ENCODE assay signal across 11 cellular contexts in genomic region chr20:45061244-45061643, GRCh38. TPM values are rescaled to one million over a fixed set of nuclear protein-coding genes. Genes with fewer than 3 reads are reported as not detected.
A peak's percentile ranks its signal among the peaks of the same experiment; 100 is the strongest.
DNase-seq lines count a peak whose midpoint lies in the region; TF ChIP-seq lines count a peak whose summit lies in the region.
"Had no signal": no experiment of that assay in that cellular context is flagged by ENCODE, and none has a peak within 500 bp of the region (broad histone marks: within the 10 kb centered on the region; RNA-seq: fewer than 3 reads in every experiment).

No MANE protein-coding gene starts in this region.

- H3K27ac Mint-ChIP-seq in activated naive CD4-positive, alpha-beta T cell treated with anti-CD3 and anti-CD28 coated beads, Interleukin-2, amount 50 U/mL, for 24 hours, result peak overlapping the region; percentile 51

- no peak overlapping the region for H3K4ac ChIP-seq in mesendoderm (ENCODE audit: low read depth, low read length)

- peaks cover 6% of the 10 kb centered on the region for H3K4me1 ChIP-seq in suprapubic skin
- no peaks in the 10 kb centered on the region for H3K4me1 ChIP-seq in mesendoderm (ENCODE audit: control insufficient read depth, low read depth, low read length)

- H3K4me2 ChIP-seq in mesendoderm (ENCODE audit: low read length), result no peak overlapping the region

- no peak overlapping the region for H2BK120ac ChIP-seq in mesendoderm (ENCODE audit: low read depth, low read length)

- H2AK5ac ChIP-seq in mesendoderm (ENCODE audit: low read length), result no peak overlapping the region

- H3K4me1 Mint-ChIP-seq in activated naive CD4-positive, alpha-beta T cell treated with anti-CD3 and anti-CD28 coated beads, Interleukin-2, amount 50 U/mL, for 24 hours, result peaks cover 81% of the 10 kb centered on the region

- TF ChIP-seq CTCF in fibroblast of villous mesenchyme (IDR thresholded peaks at IDR 0.05; ENCODE audit: insufficient read depth, low read depth, low read length) (no peak), suprapubic skin (IDR thresholded peaks at IDR 0.05) (no peak)

- no peak overlapping the region for H2BK15ac ChIP-seq in mesendoderm (replicated peaks; ENCODE audit: low read depth)

- H3K79me2 ChIP-seq in mesendoderm (ENCODE audit: control insufficient read depth, insufficient read depth, low read length), result no peaks in the 10 kb centered on the region

- WGBS in suprapubic skin, result 54% methylated on average over 4 of the region's 4 CpGs
- no CpG with 5 or more reads among the region's 4 CpGs for WGBS in mesendoderm (ENCODE audit: extremely low coverage, insufficient coverage, low lambda C conversion rate)

- no peak overlapping the region for H3K18ac ChIP-seq in mesendoderm (ENCODE audit: low read length)

- no peak overlapping the region for H3K9ac ChIP-seq in mesendoderm (ENCODE audit: low read length)

- no peak overlapping the region for H2BK5ac ChIP-seq in mesendoderm (ENCODE audit: low read length)

- H3K27me3 ChIP-seq in suprapubic skin, result no peaks in the 10 kb centered on the region
- H3K27me3 ChIP-seq in mesendoderm (ENCODE audit: insufficient read depth, low read length, poor library complexity), result no peaks in the 10 kb centered on the region

- no peaks in the 10 kb centered on the region for H3K79me1 ChIP-seq in mesendoderm (ENCODE audit: low read length)

- peaks cover 23% of the 10 kb centered on the region for H3K36me3 Mint-ChIP-seq in activated naive CD4-positive, alpha-beta T cell treated with anti-CD3 and anti-CD28 coated beads, Interleukin-2, amount 50 U/mL, for 24 hours

- H3K56ac ChIP-seq in mesendoderm (ENCODE audit: low read length), result no peak overlapping the region

- TF ChIP-seq EP300 in suprapubic skin (IDR thresholded peaks at IDR 0.05), result no peak

- no peak overlapping the region for H4K5ac ChIP-seq in mesendoderm (ENCODE audit: low read length)

- H4K8ac ChIP-seq in mesendoderm (ENCODE audit: low read depth, low read length), result no peak overlapping the region

- H3K4me3 ChIP-seq in fibroblast of villous mesenchyme (ENCODE audit: low read depth, low read length), result no peak overlapping the region
- no peak overlapping the region for H3K4me3 ChIP-seq in suprapubic skin
- H3K4me3 ChIP-seq in mesendoderm (ENCODE audit: low read length), result no peak overlapping the region

- TF ChIP-seq POLR2A in suprapubic skin (IDR thresholded peaks at IDR 0.05), result no peak

- peak overlapping the region; percentile 38 for H3K27ac ChIP-seq in suprapubic skin
- H3K27ac ChIP-seq in mesendoderm (ENCODE audit: low read depth, low read length), result no peak overlapping the region

- no peaks in the 10 kb centered on the region for H3K9me3 Mint-ChIP-seq in activated naive CD4-positive, alpha-beta T cell treated with anti-CD3 and anti-CD28 coated beads, Interleukin-2, amount 50 U/mL, for 24 hours
- H3K9me3 Mint-ChIP-seq: naive thymus-derived CD8-positive, alpha-beta T cell had no signal

- no peak overlapping the region for H3K23ac ChIP-seq in mesendoderm (ENCODE audit: low read length)

- no peak overlapping the region for H3K4me3 Mint-ChIP-seq in activated naive CD4-positive, alpha-beta T cell treated with anti-CD3 and anti-CD28 coated beads, Interleukin-2, amount 50 U/mL, for 24 hours
- H3K4me3 Mint-ChIP-seq: naive thymus-derived CD8-positive, alpha-beta T cell had no signal

- H3K36me3 ChIP-seq in suprapubic skin (peaks cover 5% of the 10 kb centered on the region), mesendoderm (ENCODE audit: control insufficient read depth, insufficient read depth, low read length) (no peaks in the 10 kb centered on the region)

- DNase-seq in activated naive CD4-positive, alpha-beta T cell (lab: John Stamatoyannopoulos, UW), result no peak
- DNase-seq in SW480 (ENCODE audit: low spot score) (peak; percentile 56), fibroblast of villous mesenchyme (ENCODE audit: low read depth) (peak; percentile 80), suprapubic skin (ENCODE audit: low spot score in 2 of 2) (no peak), NCI-H774 (lab: John Stamatoyannopoulos, UW) (no peak), mesendoderm (no peak), NOMO-1 treated with DMSO at 0.1 percent for 48 hours (lab: John Stamatoyannopoulos, UW; ENCODE audit: unreplicated experiment) (no peak)
- DNase-seq: naive thymus-derived CD8-positive, alpha-beta T cell; NCI-H1105 had no signal

- H3K27me3 Mint-ChIP-seq in activated naive CD4-positive, alpha-beta T cell treated with anti-CD3 and anti-CD28 coated beads, Interleukin-2, amount 50 U/mL, for 24 hours, result no peaks in the 10 kb centered on the region
- H3K27me3 Mint-ChIP-seq: naive thymus-derived CD8-positive, alpha-beta T cell had no signal

- H3K9me3 ChIP-seq in suprapubic skin, result no peaks in the 10 kb centered on the region

RNA-seq across cellular contexts. Expression of gene KCNS1, which starts 39.7 kb away (rescaled TPM):
- total RNA-seq in fibroblast of villous mesenchyme (0.86 and 1.3 TPM in 2 replicates), suprapubic skin (1 to 10 TPM; 1.0 to 5.5 (median 2.3) TPM)
- 1.5 TPM for polyA plus RNA-seq in mesendoderm (2013, experiment 1 of 2)
- polyA plus RNA-seq in mesendoderm (2013, experiment 2 of 2), result 1.6 TPM
- total RNA-seq: naive thymus-derived CD8-positive, alpha-beta T cell had no signal
- polyA plus RNA-seq: naive thymus-derived CD8-positive, alpha-beta T cell had no signal

RNA-seq across cellular contexts. Expression of gene WFDC5, which starts 53.7 kb away (rescaled TPM):
- not detected in 2 replicates for total RNA-seq in fibroblast of villous mesenchyme
- 100 to 1,000 TPM; 284 to 409 (median 356) TPM for total RNA-seq in suprapubic skin
- polyA plus RNA-seq in mesendoderm (2013, experiment 1 of 2), result not detected
- polyA plus RNA-seq in mesendoderm (2013, experiment 2 of 2), result not detected
- total RNA-seq: naive thymus-derived CD8-positive, alpha-beta T cell; SK-MEL-5 had no signal
- polyA plus RNA-seq: naive thymus-derived CD8-positive, alpha-beta T cell had no signal

Comparison
In these comparisons a context has a peak if more than half of its experiments do, and no peak if none do; other contexts are left out.
1. DNase-seq: peak in SW480 (single experiment) and fibroblast of villous mesenchyme (single experiment); none in activated naive CD4-positive, alpha-beta T cell (0 of 4), suprapubic skin (0 of 2), NCI-H774 (single experiment), mesendoderm (single experiment) and NOMO-1 treated with DMSO at 0.1 percent for 48 hours (single experiment).
2. RNA of gene WFDC5, which starts 53.7 kb away (total RNA-seq): 284 to 409 TPM in suprapubic skin; not detected in fibroblast of villous mesenchyme; every median in the first group is over 100 times any median in the second.